In genomic region chr10:68957284-68957615, GRCh38 we compare ENCODE assay signal across 8 cellular contexts. TPM values are rescaled to one million over a fixed set of nuclear protein-coding genes. Genes with fewer than 3 reads are reported as not detected.
DNase-seq lines count a peak whose midpoint lies in the region; ATAC-seq and TF ChIP-seq lines count a peak whose summit lies in the region.

No MANE protein-coding gene starts in this region.

- H3K27ac ChIP-seq in DOHH2 (ENCODE audit: low read depth, low read length) (peak overlapping the region; percentile 84), PC-9 (peak overlapping the region; percentile 86), esophagus muscularis mucosa (replicated peaks in 1 of 4) (peak overlapping the region; percentile 85 to 92 (median 89)), parathyroid adenoma (peak overlapping the region; percentile 83)

- H3K27me3 ChIP-seq in DOHH2 (ENCODE audit: control insufficient read depth, low read length): no peaks in the 10 kb centered on the region
- no peaks in the 10 kb centered on the region for H3K27me3 ChIP-seq in PC-9 (ENCODE audit: insufficient read depth, low read depth)
- no peaks in the 10 kb centered on the region for H3K27me3 ChIP-seq in esophagus muscularis mucosa
- no peaks in the 10 kb centered on the region for H3K27me3 ChIP-seq in parathyroid adenoma (ENCODE audit: control insufficient read depth, insufficient read depth, low read length)

- no peak overlapping the region for H3K9ac ChIP-seq in parathyroid adenoma

- H3K4me3 ChIP-seq in DOHH2 (ENCODE audit: low read length) (peak overlapping the region; percentile 93), PC-9 (peak overlapping the region; percentile 85), esophagus muscularis mucosa (peak overlapping the region; percentile 70 to 94 (median 80)), parathyroid adenoma (ENCODE audit: low read depth, low read length) (peak overlapping the region; percentile 89)

- TF ChIP-seq CTCF in DOHH2 (IDR thresholded peaks at IDR 0.05; ENCODE audit: low read depth, low read length, poor library complexity, severe bottlenecking) (no peak), PC-9 (conservative IDR thresholded peaks at IDR 0.05) (no peak), esophagus muscularis mucosa (IDR thresholded peaks at IDR 0.05) (no peak), parathyroid adenoma (IDR thresholded peaks at IDR 0.05) (no peak)

- H3K79me2 ChIP-seq in DOHH2 (ENCODE audit: control insufficient read depth, low read length) (peaks cover 80% of the 10 kb centered on the region), PC-9 (ENCODE audit: low read depth) (peaks cover 70% of the 10 kb centered on the region), parathyroid adenoma (peaks cover 2% of the 10 kb centered on the region)

- H3K36me3 ChIP-seq in DOHH2 (ENCODE audit: control insufficient read depth, low read length) (peaks cover 68% of the 10 kb centered on the region), PC-9 (ENCODE audit: low read depth) (peaks cover 48% of the 10 kb centered on the region), esophagus muscularis mucosa (peaks cover 9 to 29% (median 26%) of the 10 kb centered on the region in 4 donors), parathyroid adenoma (ENCODE audit: control insufficient read depth, insufficient read depth, low read length) (no peaks in the 10 kb centered on the region)

- H3K4me1 ChIP-seq in DOHH2 (ENCODE audit: control insufficient read depth, low read length) (peaks cover 29% of the 10 kb centered on the region), PC-9 (replicated peaks; ENCODE audit: insufficient read depth) (peaks cover 29% of the 10 kb centered on the region), esophagus muscularis mucosa (peaks cover 19 to 38% (median 32%) of the 10 kb centered on the region in 4 donors), parathyroid adenoma (no peaks in the 10 kb centered on the region)

- 74% methylated on average over 7 of the region's 7 CpGs for WGBS in esophagus muscularis mucosa

- peaks cover 35% of the 10 kb centered on the region for H4K20me1 ChIP-seq in DOHH2 (ENCODE audit: control insufficient read depth, insufficient read depth, low read depth, low read length)
- H4K20me1 ChIP-seq in PC-9 (ENCODE audit: insufficient read depth): peaks cover 52% of the 10 kb centered on the region

- no peak for ATAC-seq in HG03196 (IDR thresholded peaks at IDR 0.05; ENCODE audit: unreplicated experiment)

- CTCF ChIA-PET in PC-9 (lab: Charles Lee): interaction anchor here (0.5 kb wide), 1 partner anchor 609 kb away, joined by 6 read pairs; no protein-coding TSS in a partner anchor

- TF ChIP-seq EP300 in esophagus muscularis mucosa (IDR thresholded peaks at IDR 0.05): no peak

- H3K4me2 ChIP-seq in DOHH2 (ENCODE audit: low read length) (peak overlapping the region; percentile 59), PC-9 (peak overlapping the region; percentile 90), parathyroid adenoma (ENCODE audit: low read length) (peak overlapping the region; percentile 83)

- DNase-seq in PC-9: no peak
- no peak for DNase-seq in esophagus muscularis mucosa (ENCODE audit: extremely low spot score)
- DNase-seq in erythroblast (lab: John Stamatoyannopoulos, UW): no peak
- DNase-seq in HuH-7 (ENCODE audit: low spot score): no peak
- no peak for DNase-seq in activated gamma-delta T cell (lab: John Stamatoyannopoulos, UW)

- H3K9me2 ChIP-seq in DOHH2 (replicated peaks; ENCODE audit: control insufficient read depth, low read length) (no peaks in the 10 kb centered on the region), PC-9 (ENCODE audit: insufficient read depth) (no peaks in the 10 kb centered on the region; the same call in 1 of the 2 replicates)

- POLR2A ChIA-PET in PC-9 (lab: Charles Lee; ENCODE audit: unreplicated experiment): interaction anchor here (0.5 kb wide), 1 partner anchor 511 kb away, joined by 3 read pairs; no protein-coding TSS in a partner anchor

- BruUV-seq in PC-9 (replicated peaks; lab: Mats Ljungman, UMichigan): no TSS peak

- H2AFZ ChIP-seq in PC-9: peak overlapping the region; percentile 86; the same call in 1 of the 2 replicates
- no peak overlapping the region for H2AFZ ChIP-seq in parathyroid adenoma

- intact Hi-C loops in PC-9 (cut with micrococcal nuclease; ENCODE audit: unreplicated experiment) (loop anchor here (5.0 kb wide), 1 partner anchor 430 kb away; the partner anchor contains the start of gene SLC25A16), esophagus muscularis mucosa (cut with DNase I) (no loop called here)

- TF ChIP-seq POLR2A in esophagus muscularis mucosa (IDR thresholded peaks at IDR 0.05; ENCODE audit: low read depth): no peak
- TF ChIP-seq POLR2A in erythroblast (IDR thresholded peaks at IDR 0.05; ENCODE audit: low read length): no peak

- H3F3A ChIP-seq in DOHH2 (ENCODE audit: control insufficient read depth, insufficient read depth) (peaks cover 8% of the 10 kb centered on the region), PC-9 (ENCODE audit: insufficient read depth, low read depth) (peaks cover 48% of the 10 kb centered on the region)

- no peaks in the 10 kb centered on the region for H3K9me3 ChIP-seq in DOHH2 (ENCODE audit: control insufficient read depth, insufficient read depth, low read length)
- H3K9me3 ChIP-seq in PC-9 (ENCODE audit: insufficient read depth, low read depth): no peaks in the 10 kb centered on the region
- H3K9me3 ChIP-seq in esophagus muscularis mucosa: no peaks in the 10 kb centered on the region
- H3K9me3 ChIP-seq in parathyroid adenoma (ENCODE audit: control insufficient read depth, low read length): no peaks in the 10 kb centered on the region

RNA-seq across cellular contexts. Expression of gene DDX21, which starts 1.3 kb away (rescaled TPM):
- total RNA-seq in PC-9 (2021) (65.8 and 88.0 TPM in 2 replicates), esophagus muscularis mucosa (10 to 100 TPM; 26.5 to 98.9 (median 30.8) TPM)

RNA-seq across cellular contexts. Expression of gene KIFBP, which starts 31.4 kb away (rescaled TPM):
- total RNA-seq in PC-9 (2021): 26.0 and 30.1 TPM in 2 replicates
- total RNA-seq in esophagus muscularis mucosa: 10 to 100 TPM; 29.1 to 46.8 (median 38.2) TPM

RNA-seq across cellular contexts. Expression of gene DDX50, which starts 56.1 kb away (rescaled TPM):
- total RNA-seq in PC-9 (2021) (33.8 and 37.7 TPM in 2 replicates), esophagus muscularis mucosa (10 to 100 TPM; 33.0 to 49.6 (median 47.4) TPM)
